ENCODE assay signal across 8 cellular contexts in the genomic region with DNA sequence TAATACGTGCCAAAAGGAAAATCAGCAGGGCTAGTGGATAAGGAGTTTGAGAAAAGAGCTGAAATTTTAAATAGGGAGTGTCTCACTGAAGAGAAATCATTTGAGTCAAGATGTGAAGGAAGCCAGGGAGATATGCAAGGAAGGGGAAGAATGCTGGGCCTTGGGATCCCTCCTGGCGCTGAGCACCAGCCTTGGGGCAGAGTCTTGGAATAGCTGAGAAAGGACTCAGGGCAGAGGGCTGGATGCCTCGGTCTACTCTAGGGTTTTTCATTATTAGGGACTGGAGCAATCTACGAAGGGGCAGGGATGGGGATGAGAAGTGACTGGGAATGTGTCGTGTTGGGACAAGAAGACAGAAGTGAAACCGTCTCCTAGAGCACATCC. TPM values are rescaled to one million over a fixed set of nuclear protein-coding genes. Genes with fewer than 3 reads are reported as not detected.
DNase-seq lines count a peak whose midpoint lies in the region; ATAC-seq and TF ChIP-seq lines count a peak whose summit lies in the region.

No MANE protein-coding gene starts in this region.

- H3K9me3 ChIP-seq in CD4-positive, CD25-positive, alpha-beta regulatory T cell (ENCODE audit: control insufficient read depth in 2 of 2, low read length in 2 of 2), result no peaks in the 10 kb centered on the region
- H3K9me3 ChIP-seq in neuron (ENCODE audit: low read length), result no peaks in the 10 kb centered on the region

- H3K4me3 ChIP-seq in CD4-positive, CD25-positive, alpha-beta regulatory T cell (ENCODE audit: low read depth, low read length), result peak overlapping the region; percentile 98
- H3K4me3 ChIP-seq in NB4 (ENCODE audit: low read depth, low read length) (peak overlapping the region; percentile 99), neuron (ENCODE audit: low read length) (peak overlapping the region; percentile 67)

- H3K4me1 Mint-ChIP-seq in CD4-positive, CD25-positive, alpha-beta regulatory T cell, result peaks cover 14 to 60% (median 43%) of the 10 kb centered on the region in 4 donors
- H3K4me1 Mint-ChIP-seq in endothelial cell (ENCODE audit: unreplicated experiment), result peaks cover 15% of the 10 kb centered on the region

- H3K27ac Mint-ChIP-seq in CD4-positive, CD25-positive, alpha-beta regulatory T cell, result peak overlapping the region; percentile 26 to 93 (median 86)
- peak overlapping the region; percentile 65 for H3K27ac Mint-ChIP-seq in endothelial cell (ENCODE audit: unreplicated experiment)

- no peaks in the 10 kb centered on the region for H3K27me3 ChIP-seq in CD4-positive, CD25-positive, alpha-beta regulatory T cell (ENCODE audit: control insufficient read depth, insufficient read depth, low read length)
- no peaks in the 10 kb centered on the region for H3K27me3 ChIP-seq in neuron (ENCODE audit: insufficient read depth, low read length)

- no peak for DNase-seq in CD4-positive, CD25-positive, alpha-beta regulatory T cell
- no peak for DNase-seq in NB4 (ENCODE audit: low read depth)
- DNase-seq in endothelial cell (ENCODE audit: low spot score), result no peak
- no peak for DNase-seq in stimulated activated naive CD4-positive, alpha-beta T cell (lab: John Stamatoyannopoulos, UW)
- DNase-seq in GDM1 (lab: John Stamatoyannopoulos, UW), result no peak

- H2AFZ ChIP-seq in neuron (ENCODE audit: low read depth, low read length), result peak overlapping the region; percentile 94

- no peaks in the 10 kb centered on the region for H3K9me3 Mint-ChIP-seq in CD4-positive, CD25-positive, alpha-beta regulatory T cell
- H3K9me3 Mint-ChIP-seq in endothelial cell (ENCODE audit: unreplicated experiment), result no peaks in the 10 kb centered on the region

- no peak for TF ChIP-seq POLR2A in NB4 (IDR thresholded peaks at IDR 0.05; ENCODE audit: extremely low read depth, insufficient read length)

- ATAC-seq in CD4-positive, CD25-positive, alpha-beta regulatory T cell (ENCODE audit: low read depth in 2 of 2), result no peak
- ATAC-seq in GM18502 (IDR thresholded peaks at IDR 0.05; ENCODE audit: poor library complexity, unreplicated experiment) (no peak), HG03354 (IDR thresholded peaks at IDR 0.05; ENCODE audit: poor library complexity, severe bottlenecking, unreplicated experiment) (no peak)

- no peaks in the 10 kb centered on the region for H3K27me3 Mint-ChIP-seq in CD4-positive, CD25-positive, alpha-beta regulatory T cell
- H3K27me3 Mint-ChIP-seq in endothelial cell (ENCODE audit: unreplicated experiment), result peaks cover 7% of the 10 kb centered on the region

- peaks cover 21% of the 10 kb centered on the region for H3K4me1 ChIP-seq in CD4-positive, CD25-positive, alpha-beta regulatory T cell (ENCODE audit: control insufficient read depth, insufficient read depth, low read length, poor library complexity, severe bottlenecking)
- peaks cover 10% of the 10 kb centered on the region for H3K4me1 ChIP-seq in neuron (ENCODE audit: insufficient read depth, low read length)

- peak overlapping the region; percentile 60 for H3K27ac ChIP-seq in CD4-positive, CD25-positive, alpha-beta regulatory T cell (ENCODE audit: insufficient read depth, low read length, poor library complexity, severe bottlenecking)

- peak overlapping the region; percentile 87 to 97 (median 94) for H3K4me3 Mint-ChIP-seq in CD4-positive, CD25-positive, alpha-beta regulatory T cell
- H3K4me3 Mint-ChIP-seq in endothelial cell (ENCODE audit: unreplicated experiment), result peak overlapping the region; percentile 90

- no peaks in the 10 kb centered on the region for H3K36me3 Mint-ChIP-seq in CD4-positive, CD25-positive, alpha-beta regulatory T cell
- peaks cover 19% of the 10 kb centered on the region for H3K36me3 Mint-ChIP-seq in endothelial cell (ENCODE audit: low read depth, unreplicated experiment)

- TF ChIP-seq CTCF in NB4 (IDR thresholded peaks at IDR 0.05; ENCODE audit: low read depth, low read length), result no peak
- TF ChIP-seq CTCF in endothelial cell (IDR thresholded peaks at IDR 0.05; ENCODE audit: unreplicated experiment), result no peak

- H3K36me3 ChIP-seq in CD4-positive, CD25-positive, alpha-beta regulatory T cell (ENCODE audit: control insufficient read depth, insufficient read depth, low read length), result no peaks in the 10 kb centered on the region
- peaks cover 24% of the 10 kb centered on the region for H3K36me3 ChIP-seq in neuron (ENCODE audit: insufficient read depth, low read length)

RNA-seq across cellular contexts. Expression of gene ZWINT, which starts 0.5 kb away (rescaled TPM):
- total RNA-seq in CD4-positive, CD25-positive, alpha-beta regulatory T cell, result 3.4 TPM
- 10 to 100 TPM in 3 of 4 donors, 1 to 10 TPM in 1; 6.8 to 13.7 (median 11.2) TPM for polyA plus RNA-seq in CD4-positive, CD25-positive, alpha-beta regulatory T cell
- total RNA-seq in endothelial cell (ENCODE audit: unreplicated experiment), result 36.7 TPM
